8 cellular contexts compared by ENCODE assay signal in the genomic region with DNA sequence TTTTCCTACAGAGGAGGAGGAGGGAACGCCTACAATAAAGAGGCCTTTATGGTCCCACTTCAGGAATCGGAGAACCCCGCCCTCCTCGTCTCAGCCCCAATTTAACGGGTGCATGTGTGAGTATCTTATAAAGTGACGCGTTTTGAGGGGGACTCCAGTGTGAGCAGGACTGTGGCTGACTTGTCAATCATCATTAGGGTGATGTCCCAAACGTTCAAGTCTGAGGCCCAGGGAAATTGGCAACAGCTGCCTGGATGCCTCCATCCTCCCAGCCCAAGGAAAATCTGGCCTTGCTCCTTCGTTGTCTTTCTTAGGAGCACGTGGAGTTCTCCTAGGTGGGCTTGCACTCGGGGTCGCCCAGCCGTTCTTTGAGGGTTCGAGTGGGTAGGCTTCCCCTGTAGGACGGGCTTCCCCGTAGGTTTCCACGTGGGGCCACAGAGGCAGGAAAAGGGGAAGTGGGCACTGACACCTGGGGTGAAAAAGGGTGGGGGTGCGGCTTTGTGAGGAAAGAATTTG. TPM values are rescaled to one million over a fixed set of nuclear protein-coding genes. Genes with fewer than 3 reads are reported as not detected.
DNase-seq lines count a peak whose midpoint lies in the region; ATAC-seq, FAIRE-seq and TF ChIP-seq lines count a peak whose summit lies in the region.

No MANE protein-coding gene starts in this region.

- no peaks in the 10 kb centered on the region for H3K27me3 ChIP-seq in left ventricle myocardium inferior (ENCODE audit: low read depth)

- intact Hi-C loops in left ventricle myocardium inferior (cut with micrococcal nuclease) = no loop called here

- H3K36me3 Mint-ChIP-seq in activated CD8-positive, alpha-beta T cell treated with anti-CD3 and anti-CD28 coated beads, Interleukin-2, amount 10 ng/mL, durations not matched to agents 7 days and 5 days (ENCODE audit: low read depth) = peaks cover 35% of the 10 kb centered on the region

- POLR2A ChIA-PET in activated CD8-positive, alpha-beta T cell treated with anti-CD3 and anti-CD28 coated beads, Interleukin-2, amount 10 ng/mL, durations not matched to agents 7 days and 5 days (lab: Charles Lee) = interaction anchor here (0.6 to 5.6 kb wide), 40 partner anchors 10 to 446 kb away, joined by 3 to 67 read pairs (median 4); a partner anchor contains a TSS

- H3K4me3 Mint-ChIP-seq in activated CD8-positive, alpha-beta T cell treated with anti-CD3 and anti-CD28 coated beads, Interleukin-2, amount 10 ng/mL, durations not matched to agents 7 days and 5 days = peak overlapping the region; percentile 99

- H3K9me3 Mint-ChIP-seq in activated CD8-positive, alpha-beta T cell treated with anti-CD3 and anti-CD28 coated beads, Interleukin-2, amount 10 ng/mL, durations not matched to agents 7 days and 5 days (ENCODE audit: insufficient read depth) = no peaks in the 10 kb centered on the region

- ATAC-seq in HG03520 (IDR thresholded peaks at IDR 0.05; ENCODE audit: unreplicated experiment) = peak; percentile 23
- no peak for ATAC-seq in activated CD8-positive, alpha-beta T cell treated with anti-CD3 and anti-CD28 coated beads, Interleukin-2, amount 10 ng/mL, durations not matched to agents 7 days and 5 days

- H3K27ac ChIP-seq in left ventricle myocardium inferior (replicated peaks) (peak overlapping the region; percentile 100), skin epidermis (peak overlapping the region; percentile 23 to 100 (median 98))

- peaks cover 39% of the 10 kb centered on the region for H3K4me1 Mint-ChIP-seq in activated CD8-positive, alpha-beta T cell treated with anti-CD3 and anti-CD28 coated beads, Interleukin-2, amount 10 ng/mL, durations not matched to agents 7 days and 5 days (ENCODE audit: low read depth)

- no peak for FAIRE-seq in D721Med (lab: Jason Lieb, UNC)

- no peaks in the 10 kb centered on the region for H3K9me3 ChIP-seq in left ventricle myocardium inferior (replicated peaks)

- peaks cover 7% of the 10 kb centered on the region for H3K27me3 Mint-ChIP-seq in activated CD8-positive, alpha-beta T cell treated with anti-CD3 and anti-CD28 coated beads, Interleukin-2, amount 10 ng/mL, durations not matched to agents 7 days and 5 days (ENCODE audit: low read depth)

- CTCF ChIA-PET in activated CD8-positive, alpha-beta T cell treated with anti-CD3 and anti-CD28 coated beads, Interleukin-2, amount 10 ng/mL, durations not matched to agents 7 days and 5 days (lab: Charles Lee) = interaction anchor here (0.6 to 2.7 kb wide), 4 partner anchors 16 to 417 kb away, joined by 3 to 10 read pairs (median 4); no protein-coding TSS in a partner anchor

- peaks cover 26% of the 10 kb centered on the region for H3K36me3 ChIP-seq in left ventricle myocardium inferior

- H3K27ac Mint-ChIP-seq in activated CD8-positive, alpha-beta T cell treated with anti-CD3 and anti-CD28 coated beads, Interleukin-2, amount 10 ng/mL, durations not matched to agents 7 days and 5 days = peak overlapping the region; percentile 99

- DNase-seq in ELF-1 (ENCODE audit: low read depth, low spot score) (peak; percentile 37), GM20000 (ENCODE audit: low spot score) (peak; percentile 73), left ventricle myocardium inferior (no peak), D721Med (ENCODE audit: insufficient read length, low spot score) (no peak)
- DNase-seq in activated CD8-positive, alpha-beta T cell treated with anti-CD3 and anti-CD28 coated beads, Interleukin-2, amount 10 ng/mL, durations not matched to agents 7 days and 5 days = no peak
- no peak for DNase-seq in activated CD4-positive, CD25-positive, alpha-beta regulatory T cell (lab: John Stamatoyannopoulos, UW)

- H3K4me3 ChIP-seq in left ventricle myocardium inferior (peak overlapping the region; percentile 99), skin epidermis (peak overlapping the region; percentile 68 to 99 (median 97))

- TF ChIP-seq CTCF in GM20000 (IDR thresholded peaks at IDR 0.05; ENCODE audit: extremely low read depth, missing control alignments) (no peak), left ventricle myocardium inferior (IDR thresholded peaks at IDR 0.05; ENCODE audit: borderline replicate concordance) (no peak), D721Med (IDR thresholded peaks at IDR 0.05; ENCODE audit: insufficient read depth, missing control alignments) (no peak)

- peaks cover 50% of the 10 kb centered on the region for H3K4me1 ChIP-seq in left ventricle myocardium inferior

RNA-seq across cellular contexts. Expression of a gene that starts 0.6 kb away (rescaled TPM):
- total RNA-seq in activated CD8-positive, alpha-beta T cell treated with anti-CD3 and anti-CD28 coated beads, Interleukin-2, amount 10 ng/mL, durations not matched to agents 7 days and 5 days = 10 to 100 TPM; 88.2 to 95.2 TPM
- 119 TPM for total RNA-seq in left ventricle myocardium inferior

RNA-seq across cellular contexts. Expression of a gene that starts 30.4 kb away (rescaled TPM):
- not detected for total RNA-seq in activated CD8-positive, alpha-beta T cell treated with anti-CD3 and anti-CD28 coated beads, Interleukin-2, amount 10 ng/mL, durations not matched to agents 7 days and 5 days
- 0.16 TPM for total RNA-seq in left ventricle myocardium inferior

RNA-seq across cellular contexts. Expression of a gene that starts 58.0 kb away (rescaled TPM):
- total RNA-seq in activated CD8-positive, alpha-beta T cell treated with anti-CD3 and anti-CD28 coated beads, Interleukin-2, amount 10 ng/mL, durations not matched to agents 7 days and 5 days = 100 to 1,000 TPM; 280 to 291 TPM
- 6.6 TPM for total RNA-seq in left ventricle myocardium inferior

Comparison
In these comparisons a context has a peak if more than half of its experiments do, and no peak if none do; other contexts are left out.
1. DNase-seq: peak in ELF-1 (single experiment) and GM20000 (single experiment); none in activated CD8-positive, alpha-beta T cell treated with anti-CD3 and anti-CD28 coated beads, Interleukin-2, amount 10 ng/mL, durations not matched to agents 7 days and 5 days (single experiment), left ventricle myocardium inferior (single experiment), activated CD4-positive, CD25-positive, alpha-beta regulatory T cell (0 of 4) and D721Med (single experiment).
2. RNA of a gene that starts 58.0 kb away (total RNA-seq): 280 to 291 TPM in activated CD8-positive, alpha-beta T cell treated with anti-CD3 and anti-CD28 coated beads, Interleukin-2, amount 10 ng/mL, durations not matched to agents 7 days and 5 days; 6.6 TPM in left ventricle myocardium inferior (single experiment); every median in the first group is over 10 times any median in the second.